ENCODE assay signal across 25 cellular contexts in the genomic region with DNA sequence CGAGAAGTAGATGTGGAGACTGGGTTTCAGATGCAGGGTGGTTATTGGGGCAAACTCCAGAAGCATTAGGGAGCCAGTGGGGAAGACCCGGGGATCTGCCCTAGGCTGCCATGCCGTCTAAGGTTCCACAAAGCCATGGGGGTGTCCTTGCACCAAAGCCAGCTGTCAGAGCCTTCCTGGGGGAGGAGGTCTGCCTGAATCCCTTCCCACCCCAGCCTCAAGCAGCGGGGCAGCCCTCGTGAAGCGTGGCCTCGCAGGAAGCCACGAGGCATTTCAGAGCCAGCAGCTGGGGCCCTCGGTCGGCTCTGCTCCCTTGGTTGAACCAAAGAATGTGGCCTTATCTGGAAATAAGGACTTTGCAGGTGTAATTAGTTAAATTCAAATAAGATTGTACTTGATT.
"Had no signal": no experiment of that assay in that cellular context is flagged by ENCODE, and none has a peak within 500 bp of the region (broad histone marks: within the 10 kb centered on the region; RNA-seq: fewer than 3 reads in every experiment).

No MANE protein-coding gene starts in this region.

- H3K4me1 ChIP-seq: foreskin keratinocyte, prostate gland, testis had no signal

- DNase-seq: activated CD4-positive, alpha-beta T cell treated with anti-CD3 and anti-CD28 coated beads for 48 hours; activated CD4-positive, alpha-beta T cell treated with anti-CD3 and anti-CD28 coated beads, Interleukin-2, amount 50 U/mL, for 48 hours; activated CD8-positive, alpha-beta memory T cell treated with anti-CD3 and anti-CD28 coated beads, Interleukin-2, amount 50 U/mL, for 4 hours; activated gamma-delta T cell treated with Interleukin-2 at 50 U/mL for 16 hours; activated naive CD4-positive, alpha-beta T cell treated with anti-CD3 and anti-CD28 coated beads, Interleukin-2, amount 50 U/mL, for 16 hours; activated T-cell treated with anti-CD3 and anti-CD28 coated beads, Interleukin-2, amount 50 U/mL, for 1 hour; dermis blood vessel endothelial cell; effector CD4-positive, alpha-beta T cell; foreskin keratinocyte; heart left ventricle; hypothalamus; immature natural killer cell; mesenchymal stem cell; retina; stimulated activated naive CD4-positive, alpha-beta T cell treated with Interleukin-2 at 50 U/mL for 16 hours; T-helper 9 cell; testis; trophoblast cell; WERI-Rb-1 had no signal

- H3K27me3 ChIP-seq: esophagus muscularis mucosa, foreskin keratinocyte, heart left ventricle, neutrophil, ovary, testis had no signal

- H3K4me3 ChIP-seq: esophagus muscularis mucosa, heart left ventricle, ovary, prostate gland, testis had no signal

- H3K9me3 ChIP-seq: esophagus muscularis mucosa, heart left ventricle, neutrophil, ovary, prostate gland, testis had no signal

- H3K27ac ChIP-seq: esophagus muscularis mucosa, foreskin keratinocyte, heart left ventricle, neutrophil, ovary, prostate gland, testis, WERI-Rb-1 had no signal

- H3K36me3 ChIP-seq: heart left ventricle, neutrophil, ovary, prostate gland, WERI-Rb-1 had no signal

- ATAC-seq: activated CD4-positive, CD25-positive, alpha-beta regulatory T cell treated with anti-CD3 and anti-CD28 coated beads, Interleukin-2, amount 50 U/mL, for 24 hours; foreskin keratinocyte; heart left ventricle; natural killer cell treated with Interleukin-12 subunit alpha and Interleukin-12 subunit beta and Interleukin-15 and Interleukin-18, amount 100 ng/mL, for 72 hours had no signal
